ENCODE assay signal across 8 cellular contexts in genomic region chr2:235496239-235496621, GRCh38. TPM values are rescaled to one million over a fixed set of nuclear protein-coding genes. Genes with fewer than 3 reads are reported as not detected.
A peak's percentile ranks its signal among the peaks of the same experiment; 100 is the strongest.
DNase-seq lines count a peak whose midpoint lies in the region; ATAC-seq and TF ChIP-seq lines count a peak whose summit lies in the region.
"Had no signal": no experiment of that assay in that cellular context is flagged by ENCODE, and none has a peak within 500 bp of the region (broad histone marks: within the 10 kb centered on the region; RNA-seq: fewer than 3 reads in every experiment).

No MANE protein-coding gene starts in this region.

- no peaks in the 10 kb centered on the region for H3K27me3 ChIP-seq in HCT116 (ENCODE audit: insufficient read depth, low read length)
- no peaks in the 10 kb centered on the region for H3K27me3 ChIP-seq in skeletal muscle satellite cell (ENCODE audit: control insufficient read depth, insufficient read depth, low read length)
- H3K27me3 ChIP-seq: sigmoid colon had no signal

- H3K27ac ChIP-seq in HCT116 (ENCODE audit: low read depth, low read length) (no peak overlapping the region; the same call in 1 of the 2 replicates), epithelial cell of prostate (peak overlapping the region; percentile 67)

- no peak overlapping the region for H2AFZ ChIP-seq in HCT116 (ENCODE audit: low read depth, low read length, poor library complexity, severe bottlenecking)

- H3K4me2 ChIP-seq in HCT116 (ENCODE audit: low read length), result peak overlapping the region; percentile 85
- H3K4me2 ChIP-seq in skeletal muscle satellite cell (ENCODE audit: low read length), result peak overlapping the region; percentile 98

- H3K9me3 ChIP-seq in HCT116 (ENCODE audit: control insufficient read depth in 1 of 2, insufficient read depth in 1 of 2, low read depth in 1 of 2, low read length in 2 of 2) (no peaks in the 10 kb centered on the region), skeletal muscle satellite cell (replicated peaks; ENCODE audit: low read length) (no peaks in the 10 kb centered on the region)
- H3K9me3 ChIP-seq: sigmoid colon had no signal

- CTCF ChIA-PET in HCT116 (lab: Charles Lee), result interaction anchor here (1.0 kb wide), 1 partner anchor 55 kb away, joined by 3 read pairs; no protein-coding TSS in a partner anchor

- no TSS peak for BruUV-seq in HCT116 (replicated peaks; lab: Mats Ljungman, UMichigan)

- no peak for TF ChIP-seq RAD21 in HCT116 (IDR thresholded peaks at IDR 0.05; ENCODE audit: low read depth)

- no peaks in the 10 kb centered on the region for H3K36me3 ChIP-seq in HCT116 (ENCODE audit: control insufficient read depth in 1 of 2, insufficient read depth in 2 of 2, low read length in 2 of 2)
- H3K36me3 ChIP-seq in skeletal muscle satellite cell (ENCODE audit: insufficient read depth, low read length), result no peaks in the 10 kb centered on the region
- H3K36me3 ChIP-seq: sigmoid colon had no signal

- H4K20me1 ChIP-seq in HCT116 (ENCODE audit: insufficient read depth), result peaks cover 23% of the 10 kb centered on the region; the same call in 1 of the 2 replicates

- TF ChIP-seq CTCF in HCT116 (IDR thresholded peaks at IDR 0.05 in 2 of 3, conservative IDR thresholded peaks at IDR 0.05 in 1 of 3; ENCODE audit: borderline replicate concordance in 1 of 3, insufficient read depth in 1 of 3, low read depth in 2 of 3, low read length in 2 of 3), result no peak

- H3K79me2 ChIP-seq in HCT116 (ENCODE audit: insufficient read depth, low read length), result peaks cover 67% of the 10 kb centered on the region

- RAD21 ChIA-PET in HCT116 (lab: Charles Lee; ENCODE audit: low non-redundant PET in 1 of 2, low total read pairs in 2 of 2, uncharacterized antibody in 2 of 2, unreplicated experiment in 2 of 2), result no interaction called here

- no peaks in the 10 kb centered on the region for H3K9me2 ChIP-seq in HCT116 (ENCODE audit: insufficient read depth)

- H3K9ac ChIP-seq in HCT116 (ENCODE audit: low read length) (peak overlapping the region; percentile 78), skeletal muscle satellite cell (ENCODE audit: low read depth, low read length) (no peak overlapping the region)

- TF ChIP-seq POLR2A in HCT116 (IDR thresholded peaks at IDR 0.05; ENCODE audit: borderline replicate concordance, extremely low read depth, insufficient read depth, insufficient read length), result no peak

- H3K4me1 ChIP-seq in HCT116 (ENCODE audit: control insufficient read depth in 1 of 2, insufficient read depth in 2 of 2, low read length in 2 of 2) (peaks cover 26 to 58% of the 10 kb centered on the region in 2 experiments), skeletal muscle satellite cell (ENCODE audit: control insufficient read depth, insufficient read depth, low read length) (peaks cover 32% of the 10 kb centered on the region)

- DNase-seq in HCT116 (ENCODE audit: low read depth, low spot score), result no peak
- DNase-seq in NCI-H526 treated with DMSO at 0.1 percent for 48 hours (lab: John Stamatoyannopoulos, UW), result peak; percentile 52
- no peak for DNase-seq in epithelial cell of prostate (ENCODE audit: low read depth, low spot score)
- DNase-seq in hippocampal formation (lab: John Stamatoyannopoulos, UW), result no peak
- DNase-seq in activated CD8-positive, alpha-beta memory T cell treated with anti-CD3 and anti-CD28 coated beads, Interleukin-2, amount 50 U/mL, for 48 hours, result no peak
- DNase-seq: sigmoid colon had no signal

- ATAC-seq in HCT116, result no peak
- ATAC-seq in GM21619 (IDR thresholded peaks at IDR 0.05; ENCODE audit: unreplicated experiment), result no peak

- intact Hi-C loops in HCT116 (cut with micrococcal nuclease), result no loop called here

- POLR2A ChIA-PET in HCT116 (lab: Charles Lee), result no interaction called here

- H3K4me3 ChIP-seq in HCT116 (replicated peaks in 1 of 2; ENCODE audit: low read depth in 1 of 2, low read length in 2 of 2), result peak overlapping the region; percentile 72 to 83
- peak overlapping the region; percentile 87 for H3K4me3 ChIP-seq in skeletal muscle satellite cell (ENCODE audit: low read length)

TF ChIP-seq in HCT116, 20 proteins besides CTCF, POLR2A, EP300 and RAD21:
- TF ChIP-seq EZH2phosphoT487 (IDR thresholded peaks at IDR 0.05; ENCODE audit: borderline replicate concordance) (no peak), JUND (IDR thresholded peaks at IDR 0.05) (no peak), SRF (IDR thresholded peaks at IDR 0.05; ENCODE audit: low read depth) (no peak), MAX (IDR thresholded peaks at IDR 0.05) (no peak), POLR2AphosphoS5 (IDR thresholded peaks at IDR 0.05; ENCODE audit: low read depth, low read length) (0 out of 2 replicates have a peak, but pooled peaks have one; percentile 22)

RNA-seq across cellular contexts. Expression of gene AGAP1, which starts 2.4 kb away (rescaled TPM):
- 43.8 TPM for total RNA-seq in HCT116 (2021; ENCODE audit: unreplicated experiment)
- polyA plus RNA-seq in HCT116 (2012), result 24.8 and 28.5 TPM in 2 replicates
- 13.4 and 19.7 TPM in 2 replicates for total RNA-seq in skeletal muscle satellite cell (2012; rRNA removed)
